In the genomic region with DNA sequence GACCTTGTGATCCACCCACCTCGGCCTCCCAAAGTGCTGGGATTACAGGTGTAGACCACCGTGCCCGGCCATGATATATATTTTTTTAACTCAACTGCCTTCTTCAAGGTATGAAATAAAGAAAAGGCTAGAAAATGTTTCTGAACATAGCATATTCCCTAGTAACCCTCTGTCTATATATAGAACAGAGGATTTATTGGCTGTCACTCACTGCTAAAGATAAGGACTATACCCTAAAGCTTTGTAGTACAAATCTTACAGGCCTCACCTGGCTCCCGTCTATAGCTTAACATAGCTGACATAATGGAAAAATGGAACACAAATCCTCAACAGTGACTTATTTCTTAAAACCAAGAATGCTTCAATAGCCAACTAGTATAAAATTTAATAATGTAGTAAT, we compare ENCODE assay signal across 11 cellular contexts.
"Had no signal": no experiment of that assay in that cellular context is flagged by ENCODE, and none has a peak within 500 bp of the region (broad histone marks: within the 10 kb centered on the region; RNA-seq: fewer than 3 reads in every experiment).

No MANE protein-coding gene starts in this region.

- H3K9ac ChIP-seq: GM23248 had no signal

- DNase-seq: GM23248, GOT3, H7, H9, HCEC 1CT, HFFc6 had no signal

- H3K27ac ChIP-seq: GM23248 had no signal

- H3K9me3 ChIP-seq: HAP-1 had no signal

- H3K4me2 ChIP-seq: GM23338 had no signal

- ATAC-seq: GM23338, HCT116 had no signal

- H3K4me1 ChIP-seq: HAP-1 had no signal

- H3K4me3 ChIP-seq: GM23248, GM23338, HAP-1 had no signal

- FAIRE-seq: H1, H54 had no signal

- H2AFZ ChIP-seq: GM23248, GM23338 had no signal
